Comparison of ENCODE assay signal across 22 cellular contexts in the genomic region with DNA sequence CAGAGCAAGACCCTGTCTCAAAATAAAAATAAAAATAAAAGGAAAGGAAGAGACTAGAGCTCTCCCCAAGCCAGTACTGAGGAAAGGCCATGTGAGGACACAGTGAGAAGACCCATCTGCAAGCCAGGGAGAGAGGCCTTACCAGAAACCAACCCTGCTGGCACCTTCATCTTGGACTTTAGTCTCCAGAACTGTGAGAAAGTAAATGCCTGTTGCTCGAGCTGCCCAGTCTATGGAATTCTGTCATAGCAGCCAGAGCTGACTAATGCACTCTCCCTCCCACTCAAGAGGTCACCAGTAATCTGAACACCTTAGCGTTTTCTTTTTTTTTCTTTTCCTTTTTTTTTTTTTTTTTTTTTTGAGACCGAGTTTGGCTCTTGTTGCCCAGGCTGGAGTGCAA. TPM values are rescaled to one million over a fixed set of nuclear protein-coding genes. Genes with fewer than 3 reads are reported as not detected.
DNase-seq lines count a peak whose midpoint lies in the region; ATAC-seq, FAIRE-seq and TF ChIP-seq lines count a peak whose summit lies in the region.
"Had no signal": no experiment of that assay in that cellular context is flagged by ENCODE, and none has a peak within 500 bp of the region (broad histone marks: within the 10 kb centered on the region; RNA-seq: fewer than 3 reads in every experiment).

No MANE protein-coding gene starts in this region.

- H3K4me3 ChIP-seq in HepG2 (replicated peaks in 1 of 3; ENCODE audit: insufficient read depth in 1 of 3, low read depth in 2 of 3, low read length in 3 of 3) (no peak overlapping the region), endodermal cell (ENCODE audit: low read length) (no peak overlapping the region)
- H3K4me3 ChIP-seq: testis had no signal

- TF ChIP-seq EP300 in HepG2 (IDR thresholded peaks at IDR 0.05; ENCODE audit: low read depth in 2 of 2, low read length in 2 of 2) = no peak
- TF ChIP-seq EP300 in HepG2 (CRISPR knock-in tag; IDR thresholded peaks at IDR 0.05; ENCODE audit: borderline replicate concordance) = no peak

- in situ Hi-C loops in HepG2 (cut with HindIII; ENCODE audit: extremely low pct_ligation_motif_present, low pct_unique_long_range_greater_than_20kb) = loop anchor here (5.0 kb wide), 1 partner anchor 67 kb away; no protein-coding TSS in a partner anchor

- DNase-seq in EL (peak; percentile 28), M059J (ENCODE audit: low read depth) (peak; percentile 61), HepG2 (ENCODE audit: low spot score) (peak; percentile 28), endodermal cell (no peak), GM10248 (ENCODE audit: extremely low spot score) (no peak), 8988T (no peak)
- no peak for DNase-seq in central memory CD8-positive, alpha-beta T cell (ENCODE audit: low spot score in 2 of 2)
- DNase-seq: activated effector memory CD4-positive, alpha-beta T cell treated with anti-CD3 and anti-CD28 coated beads, Interleukin-2, amount 50 U/mL, for 16 hours; amniotic stem cell; CD4-positive, alpha-beta memory T cell; DMS79; NCI-H1436; NK-92 treated with Interleukin-12 subunit alpha and Interleukin-12 subunit beta, amount 100 ng/mL, for 24 hours; nucleus accumbens; right cardiac atrium; stimulated activated CD4-positive, alpha-beta T cell treated with anti-CD3 and anti-CD28 coated beads, Interleukin-15, amount 100 ng/mL, for 24 hours; T-cell; testis had no signal

- H3K4me1 Mint-ChIP-seq in central memory CD8-positive, alpha-beta T cell = peaks cover 16% of the 10 kb centered on the region
- peaks cover 3% of the 10 kb centered on the region for H3K4me1 Mint-ChIP-seq in endodermal cell

- no peak for TF ChIP-seq POLR2A in HepG2 (IDR thresholded peaks at IDR 0.05; ENCODE audit: insufficient read depth in 1 of 2, low read depth in 2 of 2, low read length in 2 of 2)

- intact Hi-C loops in HepG2 (cut with micrococcal nuclease; ENCODE audit: unreplicated experiment) = loop anchor here (5.0 kb wide), 1 partner anchor 163 kb away; a partner anchor contains a TSS

- FAIRE-seq in HepG2 (lab: Jason Lieb, UNC) = peak; percentile 48
- FAIRE-seq: GM18507 had no signal

- H3K27ac Mint-ChIP-seq in central memory CD8-positive, alpha-beta T cell (ENCODE audit: low read depth) = peak overlapping the region; percentile 65
- H3K27ac Mint-ChIP-seq in endodermal cell = no peak overlapping the region

- H3K9ac ChIP-seq in HepG2 (ENCODE audit: insufficient read depth, low read depth, low read length) (no peak overlapping the region), endodermal cell (ENCODE audit: extremely low read depth, low read length, poor library complexity, severe bottlenecking) (no peak overlapping the region)

- no peak overlapping the region for H3K4me3 Mint-ChIP-seq in central memory CD8-positive, alpha-beta T cell
- no peak overlapping the region for H3K4me3 Mint-ChIP-seq in endodermal cell
- H3K4me3 Mint-ChIP-seq: T-cell had no signal

- H2AFZ ChIP-seq in HepG2 (ENCODE audit: low read length) = peak overlapping the region; percentile 19

- POLR2A ChIA-PET in HepG2 (lab: Yijun Ruan, JAX) (interaction anchor here (0.7 to 1.9 kb wide), 5 partner anchors 13 to 161 kb away, joined by 4 to 20 read pairs (median 6); a partner anchor contains a TSS), GM10248 (lab: Yijun Ruan, JAX) (interaction anchor here (0.6 to 0.8 kb wide), 3 partner anchors 16 to 425 kb away, joined by 3 to 5 read pairs (median 5); a partner anchor contains a TSS)

- H3K36me3 ChIP-seq in HepG2 (replicated peaks in 1 of 2; ENCODE audit: control insufficient read depth in 1 of 2, insufficient read depth in 2 of 2, low read length in 2 of 2) = no peaks in the 10 kb centered on the region
- no peaks in the 10 kb centered on the region for H3K36me3 ChIP-seq in endodermal cell (ENCODE audit: control insufficient read depth, insufficient read depth, low read length)

- 21% methylated on average over 3 of the region's 3 CpGs for WGBS in HepG2 (ENCODE audit: low lambda C conversion rate)
- WGBS in endodermal cell (ENCODE audit: insufficient coverage in 1 of 2, insufficient read length in 1 of 2), 2 experiments = 68 to 92% methylated on average over 1 to 2 of the region's 3 CpGs

- H4K20me1 ChIP-seq in HepG2 (ENCODE audit: insufficient read depth, low read length) = no peaks in the 10 kb centered on the region

- H3K36me3 Mint-ChIP-seq in central memory CD8-positive, alpha-beta T cell (ENCODE audit: insufficient read depth) = peaks cover 2% of the 10 kb centered on the region
- no peaks in the 10 kb centered on the region for H3K36me3 Mint-ChIP-seq in endodermal cell (ENCODE audit: low read depth)
- H3K36me3 Mint-ChIP-seq: CD4-positive, alpha-beta memory T cell; T-cell had no signal

- H3K27ac ChIP-seq in HepG2 (ENCODE audit: extremely low read length, insufficient read depth, low read length) = no peak overlapping the region
- no peak overlapping the region for H3K27ac ChIP-seq in endodermal cell (ENCODE audit: low read depth, low read length)
- H3K27ac ChIP-seq: testis had no signal

- no peak for TF ChIP-seq RAD21 in HepG2 (CRISPR knock-in tag; IDR thresholded peaks at IDR 0.05)

- no peaks in the 10 kb centered on the region for H3K9me3 Mint-ChIP-seq in central memory CD8-positive, alpha-beta T cell
- peaks cover 2% of the 10 kb centered on the region for H3K9me3 Mint-ChIP-seq in endodermal cell
- H3K9me3 Mint-ChIP-seq: CD4-positive, alpha-beta memory T cell; T-cell had no signal

- TF ChIP-seq CTCF in HepG2 (CRISPR knock-in tag; IDR thresholded peaks at IDR 0.05) (no peak), endodermal cell (conservative IDR thresholded peaks at IDR 0.05) (no peak), GM10248 (IDR thresholded peaks at IDR 0.05; ENCODE audit: control extremely low read depth, extremely low read depth, low read depth, missing control alignments) (no peak)

- peak overlapping the region; percentile 58 for H3K4me2 ChIP-seq in HepG2 (ENCODE audit: low read depth, low read length)

- BruUV-seq in HepG2 (replicated peaks; lab: Mats Ljungman, UMichigan) = no TSS peak

- CTCF ChIA-PET in HepG2 (lab: Yijun Ruan, JAX; ENCODE audit: low intra/inter-chr PET ratio, low total read pairs) = interaction anchor here (1.1 kb wide), 1 partner anchor 69 kb away, joined by 3 read pairs; no protein-coding TSS in a partner anchor
- CTCF ChIA-PET in GM10248 (lab: Yijun Ruan, JAX) = interaction anchor here (0.9 to 7.0 kb wide), 4 partner anchors 13 to 131 kb away, joined by 3 to 84 read pairs (median 3); a partner anchor contains a TSS

- no peaks in the 10 kb centered on the region for H3K27me3 Mint-ChIP-seq in central memory CD8-positive, alpha-beta T cell
- H3K27me3 Mint-ChIP-seq in endodermal cell (ENCODE audit: insufficient read depth) = no peaks in the 10 kb centered on the region
- H3K27me3 Mint-ChIP-seq: CD4-positive, alpha-beta memory T cell; T-cell had no signal

- H3K4me1 ChIP-seq in HepG2 (ENCODE audit: insufficient read depth, low read length) (peaks cover 20% of the 10 kb centered on the region), endodermal cell (ENCODE audit: control insufficient read depth, insufficient read depth, low read length) (no peaks in the 10 kb centered on the region)

- H3K79me2 ChIP-seq in HepG2 (ENCODE audit: insufficient read depth, low read length) = no peaks in the 10 kb centered on the region

- H3K9me3 ChIP-seq in HepG2 (ENCODE audit: low read length) = no peaks in the 10 kb centered on the region
- H3K9me3 ChIP-seq in endodermal cell (ENCODE audit: control insufficient read depth, low read length) = no peaks in the 10 kb centered on the region
- H3K9me3 ChIP-seq: testis had no signal

- no peak for ATAC-seq in central memory CD8-positive, alpha-beta T cell (replicated peaks; ENCODE audit: extremely low read depth, poor library complexity, severe bottlenecking)
- ATAC-seq in HepG2 (peak; percentile 46), HG03521 (IDR thresholded peaks at IDR 0.05; ENCODE audit: unreplicated experiment) (no peak)
- ATAC-seq: esophagus mucosa, right cardiac atrium, Right ventricle myocardium inferior, T-cell had no signal

- no peaks in the 10 kb centered on the region for H3K27me3 ChIP-seq in HepG2 (ENCODE audit: control insufficient read depth in 1 of 2, insufficient read depth in 2 of 2, low read length in 2 of 2)
- no peaks in the 10 kb centered on the region for H3K27me3 ChIP-seq in endodermal cell (ENCODE audit: control insufficient read depth, insufficient read depth, low read length, poor library complexity, severe bottlenecking)
- H3K27me3 ChIP-seq: testis had no signal

RNA-seq across cellular contexts. Expression of a gene that starts 7.3 kb away (rescaled TPM):
- not detected in 2 replicates for total RNA-seq in M059J (2014; rRNA removed; shearing (Covaris generic))
- total RNA-seq in HepG2 (2016; rRNA removed; fragmentation: Illumina TruSeq; extraction: Trizol) (0.04 and 0.06 TPM in 2 replicates), endodermal cell (under 1 TPM; 0.35 to 0.40 TPM)
- 0.10 TPM in 1 of 2 replicates, not detected in the other for total RNA-seq in HepG2 (2016; cell fraction: cytosol; rRNA removed; fragmentation: Illumina TruSeq; extraction: Trizol; ENCODE audit: low read depth)
- 0.04 TPM in 1 of 2 replicates, not detected in the other for total RNA-seq in HepG2 (2016; cell fraction: insoluble cytoplasmic fraction; rRNA removed; fragmentation: Illumina TruSeq; extraction: Trizol)
- total RNA-seq in HepG2 (2016; cell fraction: membrane; rRNA removed; fragmentation: Illumina TruSeq; extraction: Trizol) = 0.10 TPM in 1 of 2 replicates, not detected in the other
- total RNA-seq in HepG2 (2016; cell fraction: nucleus; rRNA removed; fragmentation: Illumina TruSeq; extraction: Trizol) = not detected in 2 replicates
- polyA plus RNA-seq in HepG2 (2011; rRNA removed) = 0.03 and 0.05 TPM in 2 replicates
- 0.05 TPM in 2 replicates for polyA plus RNA-seq in HepG2 (2011; cell fraction: cytosol; rRNA removed)
- polyA plus RNA-seq in HepG2 (2011; cell fraction: nucleus; rRNA removed) = 0.08 TPM in 1 of 2 replicates, not detected in the other
- polyA plus RNA-seq in HepG2 (2012) = not detected in 2 replicates
- not detected in 2 replicates for polyA plus RNA-seq in HepG2 (2016; cell fraction: cytosol; fragmentation: Illumina TruSeq; extraction: Trizol; ENCODE audit: low read depth)
- not detected in 2 replicates for polyA plus RNA-seq in HepG2 (2016; cell fraction: insoluble cytoplasmic fraction; fragmentation: Illumina TruSeq; extraction: Trizol; ENCODE audit: low read depth)
- polyA plus RNA-seq in HepG2 (2016; cell fraction: membrane; fragmentation: Illumina TruSeq; extraction: Trizol; ENCODE audit: low read depth) = not detected in 2 replicates
- not detected in 2 replicates for polyA plus RNA-seq in HepG2 (2016; cell fraction: nucleus; fragmentation: Illumina TruSeq; extraction: Trizol; ENCODE audit: insufficient read depth, low read depth)
- polyA minus RNA-seq in HepG2 (2011; rRNA and poly(A)+ RNA removed; ENCODE audit: low replicate concordance) = not detected in 2 replicates
- not detected in 2 replicates for polyA minus RNA-seq in HepG2 (2011; cell fraction: cytosol; rRNA and poly(A)+ RNA removed)
- polyA minus RNA-seq in HepG2 (2011; cell fraction: nucleus; rRNA and poly(A)+ RNA removed) = 0.12 TPM in 1 of 2 replicates, not detected in the other
- 0.11 TPM for polyA plus RNA-seq in endodermal cell (2013, experiment 1 of 2)
- polyA plus RNA-seq in endodermal cell (2013, experiment 2 of 2) = not detected
- total RNA-seq: CD4-positive, alpha-beta memory T cell had no signal

RNA-seq across cellular contexts. Expression of a gene that starts 16.2 kb away (rescaled TPM):
- total RNA-seq in M059J (2014; rRNA removed; shearing (Covaris generic)) = 46.2 and 62.8 TPM in 2 replicates
- total RNA-seq in HepG2 (2016; rRNA removed; fragmentation: Illumina TruSeq; extraction: Trizol) = 36.1 and 43.2 TPM in 2 replicates
- 13.4 and 14.0 TPM in 2 replicates for total RNA-seq in HepG2 (2016; cell fraction: cytosol; rRNA removed; fragmentation: Illumina TruSeq; extraction: Trizol; ENCODE audit: low read depth)
- 37.2 and 41.5 TPM in 2 replicates for total RNA-seq in HepG2 (2016; cell fraction: insoluble cytoplasmic fraction; rRNA removed; fragmentation: Illumina TruSeq; extraction: Trizol)
- total RNA-seq in HepG2 (2016; cell fraction: membrane; rRNA removed; fragmentation: Illumina TruSeq; extraction: Trizol) = 20.4 and 22.9 TPM in 2 replicates
- total RNA-seq in HepG2 (2016; cell fraction: nucleus; rRNA removed; fragmentation: Illumina TruSeq; extraction: Trizol) = 17.5 and 20.0 TPM in 2 replicates
- 14.8 and 18.0 TPM in 2 replicates for polyA plus RNA-seq in HepG2 (2011; rRNA removed)
- polyA plus RNA-seq in HepG2 (2011; cell fraction: cytosol; rRNA removed) = 14.9 and 15.6 TPM in 2 replicates
- polyA plus RNA-seq in HepG2 (2011; cell fraction: nucleus; rRNA removed) = 12.6 and 13.8 TPM in 2 replicates
- polyA plus RNA-seq in HepG2 (2012) = 12.0 and 15.3 TPM in 2 replicates
- 5.2 and 5.5 TPM in 2 replicates for polyA plus RNA-seq in HepG2 (2016; cell fraction: cytosol; fragmentation: Illumina TruSeq; extraction: Trizol; ENCODE audit: low read depth)
- 26.8 and 28.7 TPM in 2 replicates for polyA plus RNA-seq in HepG2 (2016; cell fraction: insoluble cytoplasmic fraction; fragmentation: Illumina TruSeq; extraction: Trizol; ENCODE audit: low read depth)
- polyA plus RNA-seq in HepG2 (2016; cell fraction: membrane; fragmentation: Illumina TruSeq; extraction: Trizol; ENCODE audit: low read depth) = 7.8 and 9.2 TPM in 2 replicates
- 20.6 and 21.7 TPM in 2 replicates for polyA plus RNA-seq in HepG2 (2016; cell fraction: nucleus; fragmentation: Illumina TruSeq; extraction: Trizol; ENCODE audit: insufficient read depth, low read depth)
- 10.7 and 14.8 TPM in 2 replicates for polyA minus RNA-seq in HepG2 (2011; rRNA and poly(A)+ RNA removed; ENCODE audit: low replicate concordance)
- polyA minus RNA-seq in HepG2 (2011; cell fraction: cytosol; rRNA and poly(A)+ RNA removed) = 8.2 and 9.3 TPM in 2 replicates
- 7.6 and 7.7 TPM in 2 replicates for polyA minus RNA-seq in HepG2 (2011; cell fraction: nucleus; rRNA and poly(A)+ RNA removed)
- total RNA-seq in endodermal cell = 10 to 100 TPM; 16.7 to 21.9 TPM
- polyA plus RNA-seq in endodermal cell (2013, experiment 1 of 2) = 28.6 TPM
- 21.4 TPM for polyA plus RNA-seq in endodermal cell (2013, experiment 2 of 2)

RNA-seq across cellular contexts. Expression of a gene that starts 52.1 kb away (rescaled TPM):
- total RNA-seq in M059J (2014; rRNA removed; shearing (Covaris generic)) = 5.4 and 7.5 TPM in 2 replicates
- total RNA-seq in HepG2 (2016; rRNA removed; fragmentation: Illumina TruSeq; extraction: Trizol) = 5.0 and 6.8 TPM in 2 replicates
- 1.6 and 1.9 TPM in 2 replicates for total RNA-seq in HepG2 (2016; cell fraction: cytosol; rRNA removed; fragmentation: Illumina TruSeq; extraction: Trizol; ENCODE audit: low read depth)
- 4.5 and 6.4 TPM in 2 replicates for total RNA-seq in HepG2 (2016; cell fraction: insoluble cytoplasmic fraction; rRNA removed; fragmentation: Illumina TruSeq; extraction: Trizol)
- total RNA-seq in HepG2 (2016; cell fraction: membrane; rRNA removed; fragmentation: Illumina TruSeq; extraction: Trizol) = 4.8 and 5.3 TPM in 2 replicates
- total RNA-seq in HepG2 (2016; cell fraction: nucleus; rRNA removed; fragmentation: Illumina TruSeq; extraction: Trizol) = 4.9 and 6.1 TPM in 2 replicates
- 11.1 and 13.5 TPM in 2 replicates for polyA plus RNA-seq in HepG2 (2011; rRNA removed)
- 9.5 and 11.4 TPM in 2 replicates for polyA plus RNA-seq in HepG2 (2011; cell fraction: cytosol; rRNA removed)
- polyA plus RNA-seq in HepG2 (2011; cell fraction: nucleus; rRNA removed) = 9.0 and 9.1 TPM in 2 replicates
- 7.3 and 7.8 TPM in 2 replicates for polyA plus RNA-seq in HepG2 (2012)
- 0.24 and 0.26 TPM in 2 replicates for polyA plus RNA-seq in HepG2 (2016; cell fraction: cytosol; fragmentation: Illumina TruSeq; extraction: Trizol; ENCODE audit: low read depth)
- 5.3 and 6.6 TPM in 2 replicates for polyA plus RNA-seq in HepG2 (2016; cell fraction: insoluble cytoplasmic fraction; fragmentation: Illumina TruSeq; extraction: Trizol; ENCODE audit: low read depth)
- 1.5 and 1.7 TPM in 2 replicates for polyA plus RNA-seq in HepG2 (2016; cell fraction: membrane; fragmentation: Illumina TruSeq; extraction: Trizol; ENCODE audit: low read depth)
- 8.7 and 9.2 TPM in 2 replicates for polyA plus RNA-seq in HepG2 (2016; cell fraction: nucleus; fragmentation: Illumina TruSeq; extraction: Trizol; ENCODE audit: insufficient read depth, low read depth)
- polyA minus RNA-seq in HepG2 (2011; rRNA and poly(A)+ RNA removed; ENCODE audit: low replicate concordance) = 16.6 and 32.3 TPM in 2 replicates
- polyA minus RNA-seq in HepG2 (2011; cell fraction: cytosol; rRNA and poly(A)+ RNA removed) = 14.7 and 15.5 TPM in 2 replicates
- polyA minus RNA-seq in HepG2 (2011; cell fraction: nucleus; rRNA and poly(A)+ RNA removed) = 14.7 and 18.9 TPM in 2 replicates
- 10 to 100 TPM; 11.6 to 14.9 TPM for total RNA-seq in endodermal cell
- 7.7 TPM for polyA plus RNA-seq in endodermal cell (2013, experiment 1 of 2)
- polyA plus RNA-seq in endodermal cell (2013, experiment 2 of 2) = 6.8 TPM

Comparison
In these comparisons a context has a peak if more than half of its experiments do, and no peak if none do; other contexts are left out.
1. DNase-seq: peak in EL (single experiment), M059J (single experiment) and HepG2 (single experiment); none in central memory CD8-positive, alpha-beta T cell (0 of 2), endodermal cell (single experiment), GM10248 (single experiment) and 8988T (single experiment).